1 cellular context compared by ENCODE assay signal in the genomic region with DNA sequence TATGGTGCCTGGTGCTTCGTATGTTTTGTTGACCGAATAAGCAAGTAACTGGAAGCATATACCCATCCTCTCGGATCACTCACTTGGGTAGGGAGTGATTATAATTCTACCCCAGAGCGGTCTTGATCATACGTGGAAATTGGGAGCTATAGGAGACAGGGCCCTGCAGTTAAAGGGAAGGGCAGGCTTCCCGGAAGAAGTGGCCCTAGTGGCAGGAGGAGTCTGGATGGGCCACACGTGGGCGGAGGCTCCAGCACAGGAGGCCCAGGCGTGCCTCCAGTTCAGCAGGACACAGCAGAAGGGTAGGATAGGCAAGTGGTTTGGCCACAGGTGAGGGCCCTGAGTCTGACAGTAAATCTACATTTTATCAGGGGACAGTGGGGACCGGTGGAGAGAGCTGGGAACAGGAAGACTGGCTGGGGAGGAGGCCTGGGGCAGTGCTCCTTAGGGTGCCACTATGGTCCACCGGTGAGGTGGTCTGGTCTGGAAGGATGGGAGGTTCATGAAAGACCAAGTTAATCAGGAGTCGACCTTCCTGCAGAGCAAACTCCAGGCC.
A peak's percentile ranks its signal among the peaks of the same experiment; 100 is the strongest.
TF ChIP-seq lines count a peak whose summit lies in the region.

No MANE protein-coding gene starts in this region.

TF ChIP-seq in HCT116, 20 proteins besides CTCF, POLR2A, EP300 and RAD21:
- TF ChIP-seq EZH2phosphoT487 (IDR thresholded peaks at IDR 0.05; ENCODE audit: borderline replicate concordance): no peak
- peak; percentile 77 for TF ChIP-seq EGR1 (IDR thresholded peaks at IDR 0.05; ENCODE audit: low read depth)
- TF ChIP-seq, protein P1, sequence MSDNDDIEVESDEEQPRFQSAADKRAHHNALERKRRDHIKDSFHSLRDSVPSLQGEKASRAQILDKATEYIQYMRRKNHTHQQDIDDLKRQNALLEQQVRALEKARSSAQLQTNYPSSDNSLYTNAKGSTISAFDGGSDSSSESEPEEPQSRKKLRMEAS (IDR thresholded peaks at IDR 0.05): 0 out of 2 replicates have a peak, but pooled peaks have one; percentile 53
